ENCODE assay signal across 1 cellular context in the genomic region with DNA sequence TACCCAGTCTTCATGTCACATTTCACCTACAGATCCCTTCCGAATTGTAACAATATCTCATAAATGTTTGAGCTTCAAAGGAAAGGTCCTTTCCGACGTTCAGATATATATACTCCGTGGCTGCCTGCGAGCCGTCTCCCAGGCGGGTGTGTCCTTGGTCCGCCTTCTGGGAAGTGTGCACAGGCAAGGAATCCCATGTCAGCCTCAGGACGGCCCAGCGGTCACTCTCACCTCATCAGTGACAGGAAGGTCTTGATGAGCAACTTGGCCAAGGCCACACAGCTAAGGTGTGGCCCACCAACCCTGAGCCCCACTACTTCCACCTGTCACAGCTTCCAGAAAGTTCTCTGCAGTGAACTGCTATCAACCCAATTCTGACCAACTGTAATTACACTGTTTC.
TF ChIP-seq lines count a peak whose summit lies in the region.

No MANE protein-coding gene starts in this region.

TF ChIP-seq in H1, 55 proteins besides CTCF, POLR2A, EP300 and RAD21:
- no peak for TF ChIP-seq BCL11A (IDR thresholded peaks at IDR 0.05; ENCODE audit: low read depth in 2 of 2, low read length in 2 of 2)
- TF ChIP-seq RNF2 (IDR thresholded peaks at IDR 0.05; ENCODE audit: borderline replicate concordance, low read depth, low read length, missing control alignments, poor library complexity, severe bottlenecking): no peak
- TF ChIP-seq CBX5 (IDR thresholded peaks at IDR 0.05; ENCODE audit: low read depth, low read length): no peak
- no peak for TF ChIP-seq GTF2F1 (IDR thresholded peaks at IDR 0.05; ENCODE audit: borderline replicate concordance, low read depth, low read length)
- no peak for TF ChIP-seq KDM4A (IDR thresholded peaks at IDR 0.05; ENCODE audit: low read depth, low read length, severe bottlenecking)
- TF ChIP-seq YY1 (IDR thresholded peaks at IDR 0.05; ENCODE audit: low read depth, low read length): no peak
- TF ChIP-seq, protein P1, sequence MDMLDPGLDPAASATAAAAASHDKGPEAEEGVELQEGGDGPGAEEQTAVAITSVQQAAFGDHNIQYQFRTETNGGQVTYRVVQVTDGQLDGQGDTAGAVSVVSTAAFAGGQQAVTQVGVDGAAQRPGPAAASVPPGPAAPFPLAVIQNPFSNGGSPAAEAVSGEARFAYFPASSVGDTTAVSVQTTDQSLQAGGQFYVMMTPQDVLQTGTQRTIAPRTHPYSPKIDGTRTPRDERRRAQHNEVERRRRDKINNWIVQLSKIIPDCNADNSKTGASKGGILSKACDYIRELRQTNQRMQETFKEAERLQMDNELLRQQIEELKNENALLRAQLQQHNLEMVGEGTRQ (IDR thresholded peaks at IDR 0.05; ENCODE audit: low read length): no peak
- no peak for TF ChIP-seq EZH2 (IDR thresholded peaks at IDR 0.05; ENCODE audit: low read depth, low read length, severe bottlenecking)
